9 cellular contexts compared by ENCODE assay signal in genomic region chr11:2989551-2989950, GRCh38. TPM values are rescaled to one million over a fixed set of nuclear protein-coding genes. Genes with fewer than 3 reads are reported as not detected.
DNase-seq lines count a peak whose midpoint lies in the region; ATAC-seq, FAIRE-seq and TF ChIP-seq lines count a peak whose summit lies in the region.
"Had no signal": no experiment of that assay in that cellular context is flagged by ENCODE, and none has a peak within 500 bp of the region (broad histone marks: within the 10 kb centered on the region; RNA-seq: fewer than 3 reads in every experiment).

No MANE protein-coding gene starts in this region.

- H4K20me1 ChIP-seq in endothelial cell of umbilical vein (replicated peaks; ENCODE audit: control insufficient read depth, extremely low read depth, insufficient read depth, low read length): peaks cover 8% of the 10 kb centered on the region

- in situ Hi-C loops in GM13977 (cut with MboI; ENCODE audit: low pct_unique_long_range_greater_than_20kb, low sequenced_read_pairs, unreplicated experiment) (no loop called here), G401 (cut with HindIII; ENCODE audit: low sequenced_read_pairs) (no loop called here)

- FAIRE-seq in endothelial cell of umbilical vein (lab: Jason Lieb, UNC): no peak
- no peak for FAIRE-seq in urothelium cell line (lab: Jason Lieb, UNC)

- no peaks in the 10 kb centered on the region for H3K9me1 ChIP-seq in endothelial cell of umbilical vein (replicated peaks; ENCODE audit: control insufficient read depth, extremely low read depth, insufficient read depth, low read length)

- H3K4me1 Mint-ChIP-seq in progenitor cell of endocrine pancreas (ENCODE audit: low read depth): peaks cover 28% of the 10 kb centered on the region

- dilution Hi-C loops in endothelial cell of umbilical vein (cut with MboI; ENCODE audit: extremely low pct_ligation_motif_present, low sequenced_read_pairs): no loop called here

- no peaks in the 10 kb centered on the region for H3K9me3 Mint-ChIP-seq in progenitor cell of endocrine pancreas (ENCODE audit: low read depth)

- POLR2A ChIA-PET in endothelial cell of umbilical vein (lab: Charles Lee): interaction anchor here (1.1 kb wide), 1 partner anchor 60 kb away, joined by 3 read pairs; the partner anchor contains the start of gene PHLDA2

- H3K27ac Mint-ChIP-seq in progenitor cell of endocrine pancreas: peak overlapping the region; percentile 79

- H3K4me3 Mint-ChIP-seq in progenitor cell of endocrine pancreas (ENCODE audit: low read depth): peak overlapping the region; percentile 98

- no peaks in the 10 kb centered on the region for H3K9me3 ChIP-seq in RWPE2 (ENCODE audit: severe bottlenecking)
- no peaks in the 10 kb centered on the region for H3K9me3 ChIP-seq in endothelial cell of umbilical vein (replicated peaks; ENCODE audit: control insufficient read depth, insufficient read depth, low read length)

- no peaks in the 10 kb centered on the region for H3K27me3 ChIP-seq in RWPE2 (ENCODE audit: insufficient read depth, poor library complexity, severe bottlenecking)
- H3K27me3 ChIP-seq in endothelial cell of umbilical vein (ENCODE audit: control insufficient read depth in 2 of 2, insufficient read depth in 2 of 2, low read length in 2 of 2): no peaks in the 10 kb centered on the region

- no peak for TF ChIP-seq POLR2A in endothelial cell of umbilical vein (IDR thresholded peaks at IDR 0.05; ENCODE audit: low read depth, low read length)

- no TSS peak for BruUV-seq in endothelial cell of umbilical vein (replicated peaks; lab: Mats Ljungman, UMichigan)

- CTCF ChIA-PET in endothelial cell of umbilical vein (lab: Charles Lee): interaction anchor here (1.0 to 2.0 kb wide), 9 partner anchors 11 to 457 kb away, joined by 3 to 9 read pairs (median 3); partner anchors contain the start of gene PHLDA2

- peaks cover 8% of the 10 kb centered on the region for H3K36me3 Mint-ChIP-seq in progenitor cell of endocrine pancreas (ENCODE audit: insufficient read depth)

- TF ChIP-seq CTCF in GM13977 (IDR thresholded peaks at IDR 0.05; ENCODE audit: extremely low read depth, insufficient read depth, missing control alignments) (no peak), RWPE2 (IDR thresholded peaks at IDR 0.05; ENCODE audit: poor library complexity, severe bottlenecking) (no peak), endothelial cell of umbilical vein (IDR thresholded peaks at IDR 0.05; ENCODE audit: extremely low read depth in 1 of 2, insufficient read depth in 1 of 2, low read depth in 1 of 2, low read length in 2 of 2) (no peak), progenitor cell of endocrine pancreas (IDR thresholded peaks at IDR 0.05; ENCODE audit: unreplicated experiment) (no peak)

- no peak overlapping the region for H2AFZ ChIP-seq in endothelial cell of umbilical vein (ENCODE audit: low read depth, low read length)

- ATAC-seq in RWPE2 (ENCODE audit: low read depth): no peak

- DNase-seq in GM13977 (ENCODE audit: low spot score): peak; percentile 44
- no peak for DNase-seq in RWPE2 (ENCODE audit: low spot score)
- peak; percentile 22 for DNase-seq in endothelial cell of umbilical vein (ENCODE audit: low read depth, low spot score)
- DNase-seq in progenitor cell of endocrine pancreas (ENCODE audit: low spot score, unreplicated experiment): no peak
- no peak for DNase-seq in urothelium cell line (ENCODE audit: low spot score)
- DNase-seq in G401 (ENCODE audit: low spot score): no peak
- no peak for DNase-seq in stimulated activated CD4-positive, alpha-beta T cell treated with anti-CD3 and anti-CD28 coated beads, Interleukin-2, amount 100 ng/mL, for 48 hours
- no peak for DNase-seq in MV-4-11 (lab: John Stamatoyannopoulos, UW)
- DNase-seq: activated CD4-positive, alpha-beta T cell treated with anti-CD3 and anti-CD28 coated beads for 1 hour had no signal

- H3K4me3 ChIP-seq in RWPE2 (ENCODE audit: severe bottlenecking): peak overlapping the region; percentile 75
- H3K4me3 ChIP-seq in endothelial cell of umbilical vein (replicated peaks in 1 of 3; ENCODE audit: insufficient read depth in 1 of 3, low read depth in 1 of 3, low read length in 3 of 3): peak overlapping the region in 2 of 3 experiments; percentile 17 to 95

- peak overlapping the region; percentile 95 for H3K4me2 ChIP-seq in endothelial cell of umbilical vein (ENCODE audit: insufficient read depth, low read length)

- intact Hi-C loops in endothelial cell of umbilical vein (cut with micrococcal nuclease): no loop called here

- H3K79me2 ChIP-seq in endothelial cell of umbilical vein (ENCODE audit: control insufficient read depth, insufficient read depth, low read length): peaks cover 73% of the 10 kb centered on the region

- peak overlapping the region; percentile 85 for H3K9ac ChIP-seq in endothelial cell of umbilical vein (replicated peaks; ENCODE audit: extremely low read depth, insufficient read depth, low read length)

- H3K36me3 ChIP-seq in RWPE2 (ENCODE audit: low read depth) (peaks cover 24% of the 10 kb centered on the region), endothelial cell of umbilical vein (ENCODE audit: control insufficient read depth in 2 of 2, extremely low read depth in 1 of 2, insufficient read depth in 2 of 2, low read length in 2 of 2) (no peaks in the 10 kb centered on the region)

- H3K27me3 Mint-ChIP-seq in progenitor cell of endocrine pancreas: no peaks in the 10 kb centered on the region

- no peak overlapping the region for H3K27ac ChIP-seq in RWPE2 (ENCODE audit: poor library complexity, severe bottlenecking)
- no peak overlapping the region for H3K27ac ChIP-seq in endothelial cell of umbilical vein (ENCODE audit: insufficient read depth, low read depth, low read length)

- H3K4me1 ChIP-seq in RWPE2 (ENCODE audit: insufficient read depth, poor library complexity, severe bottlenecking): peaks cover 18% of the 10 kb centered on the region
- peaks cover 33% of the 10 kb centered on the region for H3K4me1 ChIP-seq in endothelial cell of umbilical vein (ENCODE audit: control insufficient read depth, extremely low read depth, insufficient read depth, low read length)

TF ChIP-seq in endothelial cell of umbilical vein, 7 proteins besides CTCF, POLR2A, EP300 and RAD21:
- TF ChIP-seq MYC (IDR thresholded peaks at IDR 0.05; ENCODE audit: low read depth, low read length) (no peak), EZH2 (IDR thresholded peaks at IDR 0.05; ENCODE audit: borderline replicate concordance, low read depth, low read length, severe bottlenecking) (no peak), FOS (IDR thresholded peaks at IDR 0.05; ENCODE audit: borderline replicate concordance, insufficient read depth, low read length) (no peak), MAX (IDR thresholded peaks at IDR 0.05; ENCODE audit: insufficient read depth, insufficient read length) (no peak), JUN (IDR thresholded peaks at IDR 0.05; ENCODE audit: borderline replicate concordance, insufficient read depth, insufficient read length, low read depth) (no peak), GATA2 (IDR thresholded peaks at IDR 0.05; ENCODE audit: insufficient read depth, insufficient read length, low read depth, low read length) (no peak), POLR2AphosphoS5 (IDR thresholded peaks at IDR 0.05; ENCODE audit: insufficient read depth, low read depth, low read length) (no peak)

RNA-seq across cellular contexts. Expression of gene NAP1L4, which starts 2.6 kb away (rescaled TPM):
- total RNA-seq in endothelial cell of umbilical vein (173 and 177 TPM in 2 replicates), progenitor cell of endocrine pancreas (184 and 201 TPM in 2 replicates)
- 68.0 and 100.0 TPM in 2 replicates for polyA plus RNA-seq in endothelial cell of umbilical vein
- polyA plus RNA-seq in endothelial cell of umbilical vein (2011; cell fraction: cytosol; rRNA removed): 112 and 117 TPM in 2 replicates
- polyA plus RNA-seq in endothelial cell of umbilical vein (2011; cell fraction: nucleus; rRNA removed): 169 and 178 TPM in 2 replicates
- polyA plus RNA-seq in endothelial cell of umbilical vein (2012): 140 and 147 TPM in 2 replicates
- polyA minus RNA-seq in endothelial cell of umbilical vein: 71.5 and 73.7 TPM in 2 replicates
- 52.2 TPM for polyA minus RNA-seq in endothelial cell of umbilical vein (2011; cell fraction: cytosol; rRNA and poly(A)+ RNA removed)
- 75.3 and 108 TPM in 2 replicates for polyA minus RNA-seq in endothelial cell of umbilical vein (2011; cell fraction: nucleus; rRNA and poly(A)+ RNA removed)
- 182 and 291 TPM in 2 replicates for total RNA-seq in G401 (2014; rRNA removed; shearing (Covaris generic))

Comparison
In these comparisons a context has a peak if more than half of its experiments do, and no peak if none do; other contexts are left out.
1. DNase-seq: peak in GM13977 (single experiment) and endothelial cell of umbilical vein (single experiment); none in RWPE2 (single experiment), progenitor cell of endocrine pancreas (single experiment), urothelium cell line (single experiment), G401 (single experiment), stimulated activated CD4-positive, alpha-beta T cell treated with anti-CD3 and anti-CD28 coated beads, Interleukin-2, amount 100 ng/mL, for 48 hours (0 of 2) and MV-4-11 (single experiment).